9 cellular contexts compared by ENCODE assay signal in genomic region chr2:98487806-98488189, GRCh38. TPM values are rescaled to one million over a fixed set of nuclear protein-coding genes. Genes with fewer than 3 reads are reported as not detected.
DNase-seq lines count a peak whose midpoint lies in the region; ATAC-seq and TF ChIP-seq lines count a peak whose summit lies in the region.
"Had no signal": no experiment of that assay in that cellular context is flagged by ENCODE, and none has a peak within 500 bp of the region (broad histone marks: within the 10 kb centered on the region; RNA-seq: fewer than 3 reads in every experiment).

No MANE protein-coding gene starts in this region.

- peak; percentile 58 for ATAC-seq in HG03460 (IDR thresholded peaks at IDR 0.05; ENCODE audit: unreplicated experiment)
- ATAC-seq in SK-N-SH treated with all-trans-retinoic acid at 6 μM for 48 hours, result peak; percentile 93

- H2AFZ ChIP-seq in neural cell (ENCODE audit: low read depth, low read length), result no peak overlapping the region

- H3K9ac ChIP-seq in neural cell (ENCODE audit: low read length), result no peak overlapping the region
- H3K9ac ChIP-seq: BLaER1 treated with 17β-estradiol and CSF1 and Interleukin-3, amounts not matched to agents 10 nM and 100 nM had no signal

- H3K4me3 ChIP-seq in neural cell (ENCODE audit: low read length), result no peak overlapping the region
- H3K4me3 ChIP-seq: BLaER1 treated with 17β-estradiol and CSF1 and Interleukin-3, amounts not matched to agents 10 nM and 100 nM had no signal

- no peak overlapping the region for H3K4me2 ChIP-seq in neural cell (ENCODE audit: low read length)

- no peak overlapping the region for H3K27ac ChIP-seq in neural cell (ENCODE audit: low read length)
- H3K27ac ChIP-seq: BLaER1 treated with 17β-estradiol and CSF1 and Interleukin-3, amounts not matched to agents 10 nM and 100 nM had no signal

- H3F3A ChIP-seq in neural cell (ENCODE audit: insufficient read depth, low read length, poor library complexity, severe bottlenecking), result no peaks in the 10 kb centered on the region

- H3K9me3 ChIP-seq in neural cell (ENCODE audit: low read length), result no peaks in the 10 kb centered on the region

- H3K36me3 ChIP-seq in neural cell (ENCODE audit: insufficient read depth, low read length), result no peaks in the 10 kb centered on the region

- H3K9me2 ChIP-seq in neural cell (ENCODE audit: insufficient read depth, low read length), result no peaks in the 10 kb centered on the region

- DNase-seq in NCI-H2107 treated with DMSO at 0.1 percent for 48 hours (lab: John Stamatoyannopoulos, UW; ENCODE audit: unreplicated experiment) (peak; percentile 27), NCI-H2107 (lab: John Stamatoyannopoulos, UW) (no peak), GM20000 (ENCODE audit: low spot score) (peak; percentile 65), cerebellar cortex (ENCODE audit: low spot score) (peak; percentile 42), NCI-H524 treated with DMSO at 0.1 percent for 48 hours (lab: John Stamatoyannopoulos, UW) (no peak)

- H4K20me1 ChIP-seq in neural cell (ENCODE audit: insufficient read depth), result no peaks in the 10 kb centered on the region

- H3K27me3 ChIP-seq in neural cell (ENCODE audit: insufficient read depth, low read depth, low read length), result no peaks in the 10 kb centered on the region
- H3K27me3 ChIP-seq: BLaER1 treated with 17β-estradiol and CSF1 and Interleukin-3, amounts not matched to agents 10 nM and 100 nM had no signal

- no peak for TF ChIP-seq CTCF in GM20000 (IDR thresholded peaks at IDR 0.05; ENCODE audit: extremely low read depth, missing control alignments)
- peak; percentile 43 for TF ChIP-seq CTCF in neural cell (IDR thresholded peaks at IDR 0.05; ENCODE audit: poor library complexity, severe bottlenecking)

- TF ChIP-seq EP300 in neural cell (conservative IDR thresholded peaks at IDR 0.05; ENCODE audit: poor library complexity, severe bottlenecking), result no peak

- TF ChIP-seq RAD21 in neural cell (conservative IDR thresholded peaks at IDR 0.05), result no peak

- H3K79me2 ChIP-seq in neural cell (replicated peaks; ENCODE audit: insufficient read depth, low read length), result peaks cover 35% of the 10 kb centered on the region

TF ChIP-seq in SK-N-SH treated with all-trans-retinoic acid at 6 μM for 48 hours, 23 proteins besides CTCF, POLR2A, EP300 and RAD21:
- TF ChIP-seq TCF4 (CRISPR knock-in tag; IDR thresholded peaks at IDR 0.05; ENCODE audit: borderline replicate concordance) (no peak), TOX (CRISPR knock-in tag; IDR thresholded peaks at IDR 0.05; ENCODE audit: borderline replicate concordance) (no peak), BACH2 (CRISPR knock-in tag; IDR thresholded peaks at IDR 0.05; ENCODE audit: borderline replicate concordance) (no peak), ZNF70 (CRISPR knock-in tag; IDR thresholded peaks at IDR 0.05) (no peak), POU6F1 (CRISPR knock-in tag; IDR thresholded peaks at IDR 0.05; ENCODE audit: borderline replicate concordance, low read depth) (no peak), ZC3H10 (CRISPR knock-in tag; IDR thresholded peaks at IDR 0.05) (no peak), SNAI2 (CRISPR knock-in tag; IDR thresholded peaks at IDR 0.05) (no peak)
TF ChIP-seq in SK-N-SH treated with all-trans-retinoic acid at 6 μM for 48 hours: peak in this region for 0.

TF ChIP-seq in neural cell, 6 proteins besides CTCF, POLR2A, EP300 and RAD21:
- TF ChIP-seq POLR2AphosphoS5 (IDR thresholded peaks at IDR 0.05), result no peak
- TF ChIP-seq TAF1 (IDR thresholded peaks at IDR 0.05; ENCODE audit: low read depth), result no peak
- no peak for TF ChIP-seq MXI1 (conservative IDR thresholded peaks at IDR 0.05; ENCODE audit: poor library complexity, severe bottlenecking)
- TF ChIP-seq REST (IDR thresholded peaks at IDR 0.05; ENCODE audit: borderline replicate concordance), result no peak
- no peak for TF ChIP-seq SMC3 (conservative IDR thresholded peaks at IDR 0.05; ENCODE audit: poor library complexity)
- TF ChIP-seq EZH2 (IDR thresholded peaks at IDR 0.05; ENCODE audit: borderline replicate concordance, insufficient read depth, low read length, poor library complexity, severe bottlenecking), result no peak

RNA-seq across cellular contexts. Expression of gene INPP4A, which starts 43.1 kb away (rescaled TPM):
- polyA plus RNA-seq in neural cell, result 51.4 and 52.9 TPM in 2 replicates
- 107 TPM in 2 replicates for polyA minus RNA-seq in neural cell

Comparison
In these comparisons a context has a peak if more than half of its experiments do, and no peak if none do; other contexts are left out.
1. DNase-seq: peak in NCI-H2107 treated with DMSO at 0.1 percent for 48 hours (single experiment), GM20000 (single experiment) and cerebellar cortex (single experiment); none in NCI-H2107 (single experiment) and NCI-H524 treated with DMSO at 0.1 percent for 48 hours (single experiment).